Comparison of ENCODE assay signal across 1 cellular context in the genomic region with DNA sequence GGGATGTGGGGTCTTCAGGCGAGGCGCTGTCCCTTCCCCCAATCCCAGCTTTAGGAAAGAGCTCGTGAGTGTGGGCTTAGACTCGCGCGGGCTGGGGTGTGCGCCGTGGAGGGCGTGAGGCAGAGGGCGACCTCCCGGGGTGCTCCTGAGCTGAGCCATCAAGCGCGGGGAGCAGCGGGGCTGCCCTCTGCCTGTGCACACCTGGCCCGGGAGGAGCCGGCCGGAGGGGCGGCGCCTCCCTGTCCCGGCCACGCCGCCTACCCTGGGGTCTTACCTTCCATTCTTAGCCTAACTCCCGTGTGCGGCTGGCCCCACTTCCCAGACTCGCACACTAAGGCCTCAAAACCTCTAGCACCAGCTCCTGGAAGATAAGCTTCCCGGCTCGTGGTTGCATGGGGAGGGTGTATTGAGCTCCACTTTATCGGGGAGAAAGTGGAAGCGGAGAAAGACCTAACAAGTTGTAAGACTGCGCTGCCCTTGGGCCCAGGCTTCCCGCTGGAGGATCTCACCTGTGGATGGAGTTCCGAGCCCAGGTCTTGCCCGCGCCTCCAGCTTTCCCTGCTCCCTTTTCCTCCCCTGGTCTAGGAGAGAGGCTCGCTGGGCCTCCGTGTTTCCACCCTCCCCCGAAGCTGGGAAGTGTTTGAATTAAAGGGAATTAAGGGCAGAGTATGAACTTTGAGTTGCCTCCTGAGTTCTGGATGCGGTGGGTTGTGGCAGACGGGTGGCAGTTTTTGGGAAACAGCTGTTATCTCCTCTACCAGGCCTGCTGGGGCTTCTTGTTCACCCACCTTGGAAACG.
TF ChIP-seq lines count a peak whose summit lies in the region.

No MANE protein-coding gene starts in this region.

TF ChIP-seq in SK-N-SH, 30 proteins besides CTCF, POLR2A, EP300 and RAD21 (continued from another document):
- no peak for TF ChIP-seq RFX5 (IDR thresholded peaks at IDR 0.05; ENCODE audit: low read length)
- TF ChIP-seq TAF1 (IDR thresholded peaks at IDR 0.05; ENCODE audit: borderline replicate concordance, low read depth, low read length): no peak
